12 cellular contexts compared by ENCODE assay signal in genomic region chr2:239966848-239967136, GRCh38.
"Had no signal": no experiment of that assay in that cellular context is flagged by ENCODE, and none has a peak within 500 bp of the region (broad histone marks: within the 10 kb centered on the region; RNA-seq: fewer than 3 reads in every experiment).

No MANE protein-coding gene starts in this region.

- ATAC-seq: stimulated activated effector memory CD8-positive, alpha-beta T cell treated with anti-CD3 and anti-CD28 coated beads, Interleukin-12 subunit alpha, Interleukin-12 subunit beta, amount 100 ng/mL, for 72 hours had no signal

- H3K27ac ChIP-seq: breast epithelium, upper lobe of left lung had no signal

- H3K27me3 ChIP-seq: breast epithelium, upper lobe of left lung had no signal

- H3K4me1 ChIP-seq: breast epithelium, upper lobe of left lung had no signal

- DNase-seq: activated CD4-positive, alpha-beta memory T cell treated with anti-CD3 and anti-CD28 coated beads for 36 hours; activated gamma-delta T cell; activated T-cell treated with anti-CD3 and anti-CD28 coated beads, Interleukin-2, amount 50 U/mL, for 48 hours; amygdala; endodermal cell; nephron progenitor cell; small intestine; substantia nigra; T-helper 9 cell; upper lobe of left lung had no signal

- H3K4me3 ChIP-seq: breast epithelium, upper lobe of left lung had no signal
